Comparison of ENCODE assay signal across 1 cellular context in the genomic region with DNA sequence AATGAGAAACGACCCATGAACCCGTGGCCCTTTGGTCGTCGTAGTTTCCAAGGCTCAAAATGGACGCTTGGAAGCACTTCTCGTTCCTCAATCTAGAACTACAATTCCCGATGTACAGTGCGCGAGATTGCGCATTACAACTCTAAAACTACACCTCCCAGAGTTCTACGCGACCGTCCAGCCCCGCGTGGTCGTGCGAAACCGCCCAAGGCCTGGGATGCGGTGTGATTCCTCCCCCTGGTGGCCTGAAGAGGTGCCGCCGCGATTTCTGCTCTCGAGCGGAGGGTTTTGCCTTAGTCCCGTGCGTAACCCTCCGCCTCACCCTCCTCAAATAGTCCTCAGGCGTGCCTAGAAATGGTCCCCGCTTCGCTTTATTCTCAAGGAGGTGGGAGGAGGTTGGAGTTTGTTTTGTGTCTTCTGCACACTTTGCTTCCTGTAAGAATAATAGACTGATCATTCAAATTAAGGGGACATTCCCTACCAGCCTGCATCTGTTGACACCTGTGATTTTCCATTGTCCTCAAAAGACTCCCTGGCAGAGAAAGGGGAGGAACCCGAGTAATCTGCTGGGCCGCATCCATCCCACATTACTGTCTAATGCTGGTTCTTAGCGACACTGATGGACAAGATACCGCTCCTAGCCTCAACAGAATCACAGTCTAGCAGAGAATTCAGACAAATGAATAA.
A peak's percentile ranks its signal among the peaks of the same experiment; 100 is the strongest.
TF ChIP-seq lines count a peak whose summit lies in the region.

No MANE protein-coding gene starts in this region.

TF ChIP-seq in HepG2, 621 proteins besides CTCF, POLR2A, EP300 and RAD21 (continued from another document and continues in another):
- TF ChIP-seq JDP2 (CRISPR knock-in tag; IDR thresholded peaks at IDR 0.05; ENCODE audit: borderline replicate concordance) (no peak), ZNF619 (CRISPR knock-in tag; IDR thresholded peaks at IDR 0.05) (0 out of 2 replicates have a peak, but pooled peaks have one; percentile 66), NR2F1 (CRISPR knock-in tag; IDR thresholded peaks at IDR 0.05) (0 out of 4 replicates have a peak, but pooled peaks have one; percentile 25 to 33), ZNF34 (CRISPR knock-in tag; IDR thresholded peaks at IDR 0.05; ENCODE audit: borderline replicate concordance) (no peak), SRSF9 (IDR thresholded peaks at IDR 0.05; ENCODE audit: borderline replicate concordance, insufficient read depth, low read depth, low read length, poor library complexity, severe bottlenecking) (no peak), BORCS8-MEF2B (CRISPR knock-in tag; IDR thresholded peaks at IDR 0.05) (peak; percentile 71; the same call in 1 of the 2 replicates), ISX (CRISPR knock-in tag; conservative IDR thresholded peaks at IDR 0.05) (no peak), REXO4 (CRISPR knock-in tag; IDR thresholded peaks at IDR 0.05; ENCODE audit: borderline replicate concordance) (0 out of 2 replicates have a peak, but pooled peaks have one; percentile 33), ZC3H4 (CRISPR knock-in tag; IDR thresholded peaks at IDR 0.05; ENCODE audit: borderline replicate concordance) (0 out of 2 replicates have a peak, but pooled peaks have one; percentile 75), ZNF614 (CRISPR knock-in tag; IDR thresholded peaks at IDR 0.05; ENCODE audit: borderline replicate concordance) (peak; percentile 96), EZH2 (conservative IDR thresholded peaks at IDR 0.05; ENCODE audit: low read depth, low read length) (no peak), EHMT2 (IDR thresholded peaks at IDR 0.05; ENCODE audit: borderline replicate concordance, low read depth, low read length) (peak; percentile 38; the same call in 1 of the 2 replicates), RFXAP (CRISPR knock-in tag; IDR thresholded peaks at IDR 0.05; ENCODE audit: borderline replicate concordance) (peak; percentile 69; the same call in 1 of the 2 replicates), ZNF33B (CRISPR knock-in tag; IDR thresholded peaks at IDR 0.05) (peak; percentile 81; the same call in 1 of the 2 replicates), TCF12 (IDR thresholded peaks at IDR 0.05) (no peak), TCF12 (CRISPR knock-in tag; IDR thresholded peaks at IDR 0.05) (no peak), ZNF816 (CRISPR knock-in tag; IDR thresholded peaks at IDR 0.05; ENCODE audit: borderline replicate concordance) (no peak), SSRP1 (CRISPR knock-in tag; IDR thresholded peaks at IDR 0.05) (peak; percentile 77; the same call in 1 of the 2 replicates), MAF1 (CRISPR knock-in tag; IDR thresholded peaks at IDR 0.05; ENCODE audit: borderline replicate concordance) (peak; percentile 64; the same call in 1 of the 2 replicates), CHD2 (IDR thresholded peaks at IDR 0.05; ENCODE audit: low read depth, low read length) (peak; percentile 93), ZNF143 (CRISPR knock-in tag; IDR thresholded peaks at IDR 0.05) (peak; percentile 98), SUZ12 (IDR thresholded peaks at IDR 0.05; ENCODE audit: low read depth, low read length) (peak; percentile 99), ZNF878 (CRISPR knock-in tag; IDR thresholded peaks at IDR 0.05) (no peak), CCAR2 (optimal IDR thresholded peaks at IDR 0.05; ENCODE audit: low read depth, low read length) (peak; percentile 97), STAG1 (CRISPR knock-in tag; IDR thresholded peaks at IDR 0.05) (peak; percentile 97), ATF1 (CRISPR knock-in tag; IDR thresholded peaks at IDR 0.05) (peak; percentile 86), RORA (CRISPR knock-in tag; IDR thresholded peaks at IDR 0.05) (0 out of 2 replicates have a peak, but pooled peaks have one; percentile 55), RCOR2 (CRISPR knock-in tag; IDR thresholded peaks at IDR 0.05) (0 out of 2 replicates have a peak, but pooled peaks have one; percentile 41), ZNF501 (CRISPR knock-in tag; IDR thresholded peaks at IDR 0.05) (peak; percentile 84), TBL1XR1 (IDR thresholded peaks at IDR 0.05; ENCODE audit: borderline replicate concordance, low read length, partially characterized antibody) (peak; percentile 82), TMF1 (CRISPR knock-in tag; IDR thresholded peaks at IDR 0.05; ENCODE audit: low read depth) (peak; percentile 90), HNRNPL (IDR thresholded peaks at IDR 0.05; ENCODE audit: low read depth, low read length) (no peak), SMARCE1 (IDR thresholded peaks at IDR 0.05; ENCODE audit: borderline replicate concordance) (no peak), ZNF441 (CRISPR knock-in tag; IDR thresholded peaks at IDR 0.05; ENCODE audit: borderline replicate concordance) (peak; percentile 82; the same call in 1 of the 2 replicates), ZBTB38 (CRISPR knock-in tag; IDR thresholded peaks at IDR 0.05) (peak; percentile 90), ZNF644 (CRISPR knock-in tag; IDR thresholded peaks at IDR 0.05; ENCODE audit: low read depth) (peak; percentile 67; the same call in 1 of the 2 replicates), ATF7 (IDR thresholded peaks at IDR 0.05) (0 out of 2 replicates have a peak, but pooled peaks have one; percentile 23), ATF7 (CRISPR knock-in tag; IDR thresholded peaks at IDR 0.05) (no peak; the same call in 1 of the 2 replicates), U2AF1 (optimal IDR thresholded peaks at IDR 0.05; ENCODE audit: low read depth, low read length) (peak; percentile 93), SNRNP70 (IDR thresholded peaks at IDR 0.05; ENCODE audit: low read depth, low read length) (no peak), ZIK1 (CRISPR knock-in tag; IDR thresholded peaks at IDR 0.05; ENCODE audit: borderline replicate concordance, low read depth) (peak; percentile 53; the same call in 1 of the 2 replicates), GTF3A (CRISPR knock-in tag; conservative IDR thresholded peaks at IDR 0.05) (0 out of 2 replicates have a peak, but pooled peaks have one; percentile 54), ARNT (IDR thresholded peaks at IDR 0.05) (no peak), BRCA1 (CRISPR knock-in tag; IDR thresholded peaks at IDR 0.05) (peak; percentile 85), TGIF2 (CRISPR knock-in tag; IDR thresholded peaks at IDR 0.05) (peak; percentile 70; the same call in 1 of the 2 replicates), PCBP1 (IDR thresholded peaks at IDR 0.05; ENCODE audit: borderline replicate concordance, low read depth, low read length) (peak; percentile 100), PLRG1 (conservative IDR thresholded peaks at IDR 0.05) (no peak), CEBPG (CRISPR knock-in tag; IDR thresholded peaks at IDR 0.05) (peak; percentile 92), FOSL2 (CRISPR knock-in tag; IDR thresholded peaks at IDR 0.05) (peak; percentile 75)
- TF ChIP-seq, protein P1, sequence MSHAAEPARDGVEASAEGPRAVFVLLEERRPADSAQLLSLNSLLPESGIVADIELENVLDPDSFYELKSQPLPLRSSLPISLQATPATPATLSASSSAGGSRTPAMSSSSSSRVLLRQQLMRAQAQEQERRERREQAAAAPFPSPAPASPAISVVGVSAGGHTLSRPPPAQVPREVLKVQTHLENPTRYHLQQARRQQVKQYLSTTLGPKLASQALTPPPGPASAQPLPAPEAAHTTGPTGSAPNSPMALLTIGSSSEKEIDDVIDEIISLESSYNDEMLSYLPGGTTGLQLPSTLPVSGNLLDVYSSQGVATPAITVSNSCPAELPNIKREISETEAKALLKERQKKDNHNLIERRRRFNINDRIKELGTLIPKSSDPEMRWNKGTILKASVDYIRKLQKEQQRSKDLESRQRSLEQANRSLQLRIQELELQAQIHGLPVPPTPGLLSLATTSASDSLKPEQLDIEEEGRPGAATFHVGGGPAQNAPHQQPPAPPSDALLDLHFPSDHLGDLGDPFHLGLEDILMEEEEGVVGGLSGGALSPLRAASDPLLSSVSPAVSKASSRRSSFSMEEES (CRISPR knock-in tag; IDR thresholded peaks at IDR 0.05), result peak; percentile 75; the same call in 1 of the 2 replicates
- TF ChIP-seq, protein P2, sequence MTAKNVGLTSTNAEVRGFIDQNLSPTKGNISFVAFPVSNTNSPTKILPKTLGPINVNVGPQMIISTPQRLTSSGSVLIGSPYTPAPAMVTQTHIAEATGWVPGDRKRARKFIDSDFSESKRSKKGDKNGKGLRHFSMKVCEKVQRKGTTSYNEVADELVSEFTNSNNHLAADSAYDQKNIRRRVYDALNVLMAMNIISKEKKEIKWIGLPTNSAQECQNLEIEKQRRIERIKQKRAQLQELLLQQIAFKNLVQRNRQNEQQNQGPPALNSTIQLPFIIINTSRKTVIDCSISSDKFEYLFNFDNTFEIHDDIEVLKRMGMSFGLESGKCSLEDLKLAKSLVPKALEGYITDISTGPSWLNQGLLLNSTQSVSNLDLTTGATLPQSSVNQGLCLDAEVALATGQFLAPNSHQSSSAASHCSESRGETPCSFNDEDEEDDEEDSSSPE (CRISPR knock-in tag; IDR thresholded peaks at IDR 0.05), result peak; percentile 86
- TF ChIP-seq, protein P3, sequence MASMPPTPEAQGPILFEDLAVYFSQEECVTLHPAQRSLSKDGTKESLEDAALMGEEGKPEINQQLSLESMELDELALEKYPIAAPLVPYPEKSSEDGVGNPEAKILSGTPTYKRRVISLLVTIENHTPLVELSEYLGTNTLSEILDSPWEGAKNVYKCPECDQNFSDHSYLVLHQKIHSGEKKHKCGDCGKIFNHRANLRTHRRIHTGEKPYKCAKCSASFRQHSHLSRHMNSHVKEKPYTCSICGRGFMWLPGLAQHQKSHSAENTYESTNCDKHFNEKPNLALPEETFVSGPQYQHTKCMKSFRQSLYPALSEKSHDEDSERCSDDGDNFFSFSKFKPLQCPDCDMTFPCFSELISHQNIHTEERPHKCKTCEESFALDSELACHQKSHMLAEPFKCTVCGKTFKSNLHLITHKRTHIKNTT (CRISPR knock-in tag; IDR thresholded peaks at IDR 0.05), result 0 out of 2 replicates have a peak, but pooled peaks have one; percentile 24
- TF ChIP-seq, protein P4, sequence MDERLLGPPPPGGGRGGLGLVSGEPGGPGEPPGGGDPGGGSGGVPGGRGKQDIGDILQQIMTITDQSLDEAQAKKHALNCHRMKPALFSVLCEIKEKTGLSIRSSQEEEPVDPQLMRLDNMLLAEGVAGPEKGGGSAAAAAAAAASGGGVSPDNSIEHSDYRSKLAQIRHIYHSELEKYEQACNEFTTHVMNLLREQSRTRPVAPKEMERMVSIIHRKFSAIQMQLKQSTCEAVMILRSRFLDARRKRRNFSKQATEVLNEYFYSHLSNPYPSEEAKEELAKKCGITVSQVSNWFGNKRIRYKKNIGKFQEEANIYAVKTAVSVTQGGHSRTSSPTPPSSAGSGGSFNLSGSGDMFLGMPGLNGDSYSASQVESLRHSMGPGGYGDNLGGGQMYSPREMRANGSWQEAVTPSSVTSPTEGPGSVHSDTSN (CRISPR knock-in tag; IDR thresholded peaks at IDR 0.05), result no peak
- TF ChIP-seq, protein P5, sequence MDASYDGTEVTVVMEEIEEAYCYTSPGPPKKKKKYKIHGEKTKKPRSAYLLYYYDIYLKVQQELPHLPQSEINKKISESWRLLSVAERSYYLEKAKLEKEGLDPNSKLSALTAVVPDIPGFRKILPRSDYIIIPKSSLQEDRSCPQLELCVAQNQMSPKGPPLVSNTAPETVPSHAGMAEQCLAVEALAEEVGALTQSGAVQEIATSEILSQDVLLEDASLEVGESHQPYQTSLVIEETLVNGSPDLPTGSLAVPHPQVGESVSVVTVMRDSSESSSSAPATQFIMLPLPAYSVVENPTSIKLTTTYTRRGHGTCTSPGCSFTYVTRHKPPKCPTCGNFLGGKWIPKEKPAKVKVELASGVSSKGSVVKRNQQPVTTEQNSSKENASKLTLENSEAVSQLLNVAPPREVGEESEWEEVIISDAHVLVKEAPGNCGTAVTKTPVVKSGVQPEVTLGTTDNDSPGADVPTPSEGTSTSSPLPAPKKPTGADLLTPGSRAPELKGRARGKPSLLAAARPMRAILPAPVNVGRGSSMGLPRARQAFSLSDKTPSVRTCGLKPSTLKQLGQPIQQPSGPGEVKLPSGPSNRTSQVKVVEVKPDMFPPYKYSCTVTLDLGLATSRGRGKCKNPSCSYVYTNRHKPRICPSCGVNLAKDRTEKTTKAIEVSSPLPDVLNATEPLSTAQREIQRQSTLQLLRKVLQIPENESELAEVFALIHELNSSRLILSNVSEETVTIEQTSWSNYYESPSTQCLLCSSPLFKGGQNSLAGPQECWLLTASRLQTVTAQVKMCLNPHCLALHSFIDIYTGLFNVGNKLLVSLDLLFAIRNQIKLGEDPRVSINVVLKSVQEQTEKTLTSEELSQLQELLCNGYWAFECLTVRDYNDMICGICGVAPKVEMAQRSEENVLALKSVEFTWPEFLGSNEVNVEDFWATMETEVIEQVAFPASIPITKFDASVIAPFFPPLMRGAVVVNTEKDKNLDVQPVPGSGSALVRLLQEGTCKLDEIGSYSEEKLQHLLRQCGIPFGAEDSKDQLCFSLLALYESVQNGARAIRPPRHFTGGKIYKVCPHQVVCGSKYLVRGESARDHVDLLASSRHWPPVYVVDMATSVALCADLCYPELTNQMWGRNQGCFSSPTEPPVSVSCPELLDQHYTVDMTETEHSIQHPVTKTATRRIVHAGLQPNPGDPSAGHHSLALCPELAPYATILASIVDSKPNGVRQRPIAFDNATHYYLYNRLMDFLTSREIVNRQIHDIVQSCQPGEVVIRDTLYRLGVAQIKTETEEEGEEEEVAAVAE (CRISPR knock-in tag; IDR thresholded peaks at IDR 0.05; ENCODE audit: borderline replicate concordance), result peak; percentile 89; the same call in 1 of the 2 replicates
- TF ChIP-seq, protein P6, sequence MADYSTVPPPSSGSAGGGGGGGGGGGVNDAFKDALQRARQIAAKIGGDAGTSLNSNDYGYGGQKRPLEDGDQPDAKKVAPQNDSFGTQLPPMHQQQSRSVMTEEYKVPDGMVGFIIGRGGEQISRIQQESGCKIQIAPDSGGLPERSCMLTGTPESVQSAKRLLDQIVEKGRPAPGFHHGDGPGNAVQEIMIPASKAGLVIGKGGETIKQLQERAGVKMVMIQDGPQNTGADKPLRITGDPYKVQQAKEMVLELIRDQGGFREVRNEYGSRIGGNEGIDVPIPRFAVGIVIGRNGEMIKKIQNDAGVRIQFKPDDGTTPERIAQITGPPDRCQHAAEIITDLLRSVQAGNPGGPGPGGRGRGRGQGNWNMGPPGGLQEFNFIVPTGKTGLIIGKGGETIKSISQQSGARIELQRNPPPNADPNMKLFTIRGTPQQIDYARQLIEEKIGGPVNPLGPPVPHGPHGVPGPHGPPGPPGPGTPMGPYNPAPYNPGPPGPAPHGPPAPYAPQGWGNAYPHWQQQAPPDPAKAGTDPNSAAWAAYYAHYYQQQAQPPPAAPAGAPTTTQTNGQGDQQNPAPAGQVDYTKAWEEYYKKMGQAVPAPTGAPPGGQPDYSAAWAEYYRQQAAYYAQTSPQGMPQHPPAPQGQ (CRISPR knock-in tag; IDR thresholded peaks at IDR 0.05; ENCODE audit: borderline replicate concordance), result no peak
- TF ChIP-seq, protein P7, sequence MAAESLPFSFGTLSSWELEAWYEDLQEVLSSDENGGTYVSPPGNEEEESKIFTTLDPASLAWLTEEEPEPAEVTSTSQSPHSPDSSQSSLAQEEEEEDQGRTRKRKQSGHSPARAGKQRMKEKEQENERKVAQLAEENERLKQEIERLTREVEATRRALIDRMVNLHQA (CRISPR knock-in tag; IDR thresholded peaks at IDR 0.05), result no peak
- TF ChIP-seq, protein P8, sequence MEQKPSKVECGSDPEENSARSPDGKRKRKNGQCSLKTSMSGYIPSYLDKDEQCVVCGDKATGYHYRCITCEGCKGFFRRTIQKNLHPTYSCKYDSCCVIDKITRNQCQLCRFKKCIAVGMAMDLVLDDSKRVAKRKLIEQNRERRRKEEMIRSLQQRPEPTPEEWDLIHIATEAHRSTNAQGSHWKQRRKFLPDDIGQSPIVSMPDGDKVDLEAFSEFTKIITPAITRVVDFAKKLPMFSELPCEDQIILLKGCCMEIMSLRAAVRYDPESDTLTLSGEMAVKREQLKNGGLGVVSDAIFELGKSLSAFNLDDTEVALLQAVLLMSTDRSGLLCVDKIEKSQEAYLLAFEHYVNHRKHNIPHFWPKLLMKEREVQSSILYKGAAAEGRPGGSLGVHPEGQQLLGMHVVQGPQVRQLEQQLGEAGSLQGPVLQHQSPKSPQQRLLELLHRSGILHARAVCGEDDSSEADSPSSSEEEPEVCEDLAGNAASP (CRISPR knock-in tag; IDR thresholded peaks at IDR 0.05; ENCODE audit: borderline replicate concordance), result peak; percentile 98
